ENCODE assay signal across 8 cellular contexts in the genomic region with DNA sequence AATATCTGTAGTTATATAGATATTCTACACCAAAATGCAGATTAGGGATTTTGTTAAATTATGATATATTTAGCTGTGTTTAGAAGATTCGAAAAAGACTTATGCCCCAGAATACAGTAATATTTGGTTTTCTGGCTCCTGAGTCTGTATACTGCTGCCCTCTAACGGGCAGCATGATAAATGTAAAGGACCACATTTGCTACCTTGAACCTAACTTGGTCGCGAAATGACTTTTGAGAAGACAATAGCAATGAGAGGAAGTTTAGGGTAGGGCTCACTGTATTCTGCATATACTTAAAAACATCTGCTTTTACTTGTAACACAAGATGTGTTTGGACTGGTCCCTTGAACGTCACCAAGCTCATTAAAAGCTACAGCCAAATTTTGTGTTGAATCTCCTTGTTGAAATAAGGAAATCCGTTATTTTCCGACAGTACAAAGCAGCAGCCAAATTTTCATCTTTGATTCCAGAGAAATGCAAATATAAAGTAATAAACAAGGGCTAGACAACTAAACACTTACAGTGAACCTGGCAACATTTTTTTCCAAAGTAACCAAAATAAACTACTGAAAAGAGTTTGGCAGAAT.
DNase-seq lines count a peak whose midpoint lies in the region; ATAC-seq and TF ChIP-seq lines count a peak whose summit lies in the region.

No MANE protein-coding gene starts in this region.

- H3K9me3 Mint-ChIP-seq in endodermal cell, result no peaks in the 10 kb centered on the region
- no peaks in the 10 kb centered on the region for H3K9me3 Mint-ChIP-seq in mesothelial cell of epicardium

- no peak overlapping the region for H3K4me3 ChIP-seq in RWPE2 (ENCODE audit: severe bottlenecking)
- no peak overlapping the region for H3K4me3 ChIP-seq in endodermal cell (ENCODE audit: low read length)

- H3K27ac Mint-ChIP-seq in endodermal cell, result no peak overlapping the region
- H3K27ac Mint-ChIP-seq in mesothelial cell of epicardium, result no peak overlapping the region

- DNase-seq in Right ventricle myocardium inferior (ENCODE audit: missing footprints) (no peak), cardiac septum (ENCODE audit: low spot score) (no peak), HT-29 (ENCODE audit: low spot score) (peak; percentile 77), RWPE2 (ENCODE audit: low spot score) (no peak), endodermal cell (no peak), mesothelial cell of epicardium (ENCODE audit: low spot score in 2 of 2, unreplicated experiment in 2 of 2) (no peak)
- DNase-seq in stimulated activated CD8-positive, alpha-beta memory T cell treated with anti-CD3 and anti-CD28 coated beads, Interleukin-4, amount 100 ng/mL, for 48 hours, result no peak
- DNase-seq in activated effector memory CD4-positive, alpha-beta T cell treated with anti-CD3 and anti-CD28 coated beads, Interleukin-2, amount 50 U/mL, for 16 hours, result no peak

- H3K4me1 ChIP-seq in RWPE2 (ENCODE audit: insufficient read depth, poor library complexity, severe bottlenecking), result no peaks in the 10 kb centered on the region
- no peaks in the 10 kb centered on the region for H3K4me1 ChIP-seq in endodermal cell (ENCODE audit: control insufficient read depth, insufficient read depth, low read length)

- intact Hi-C loops in Right ventricle myocardium inferior (cut with DNase I), result loop anchor here (1.0 to 10.0 kb wide), 6 partner anchors 108 to 769 kb away; partner anchors contain the start of gene ADM
- intact Hi-C loops in cardiac septum (cut with DNase I), result loop anchor here (1.0 to 10.0 kb wide), 4 partner anchors 108 to 349 kb away; no protein-coding TSS in a partner anchor

- H3K4me3 Mint-ChIP-seq in endodermal cell, result no peak overlapping the region
- H3K4me3 Mint-ChIP-seq in mesothelial cell of epicardium, result no peak overlapping the region

- TF ChIP-seq CTCF in RWPE2 (IDR thresholded peaks at IDR 0.05; ENCODE audit: poor library complexity, severe bottlenecking) (peak; percentile 87), endodermal cell (conservative IDR thresholded peaks at IDR 0.05) (peak; percentile 92), mesothelial cell of epicardium (IDR thresholded peaks at IDR 0.05; ENCODE audit: unreplicated experiment) (peak; percentile 45)

- no peak overlapping the region for H3K9ac ChIP-seq in endodermal cell (ENCODE audit: extremely low read depth, low read length, poor library complexity, severe bottlenecking)

- H3K9me3 ChIP-seq in RWPE2 (ENCODE audit: severe bottlenecking) (no peaks in the 10 kb centered on the region), endodermal cell (ENCODE audit: control insufficient read depth, low read length) (no peaks in the 10 kb centered on the region)

- WGBS in endodermal cell (ENCODE audit: insufficient coverage in 1 of 2, insufficient read length in 1 of 2), 2 experiments, result 20 to 45% methylated on average over 5 to 7 of the region's 7 CpGs

- no peaks in the 10 kb centered on the region for H3K27me3 ChIP-seq in RWPE2 (ENCODE audit: insufficient read depth, poor library complexity, severe bottlenecking)
- no peaks in the 10 kb centered on the region for H3K27me3 ChIP-seq in endodermal cell (ENCODE audit: control insufficient read depth, insufficient read depth, low read length, poor library complexity, severe bottlenecking)

- H3K4me1 Mint-ChIP-seq in endodermal cell, result peaks cover 10% of the 10 kb centered on the region
- no peaks in the 10 kb centered on the region for H3K4me1 Mint-ChIP-seq in mesothelial cell of epicardium

- H3K36me3 ChIP-seq in RWPE2 (ENCODE audit: low read depth), result no peaks in the 10 kb centered on the region; the same call in 1 of the 2 replicates
- peaks cover 3% of the 10 kb centered on the region for H3K36me3 ChIP-seq in endodermal cell (ENCODE audit: control insufficient read depth, insufficient read depth, low read length)

- H3K27ac ChIP-seq in RWPE2 (ENCODE audit: poor library complexity, severe bottlenecking) (no peak overlapping the region), endodermal cell (ENCODE audit: low read depth, low read length) (no peak overlapping the region)

- H3K27me3 Mint-ChIP-seq in endodermal cell (ENCODE audit: insufficient read depth), result no peaks in the 10 kb centered on the region
- no peaks in the 10 kb centered on the region for H3K27me3 Mint-ChIP-seq in mesothelial cell of epicardium (ENCODE audit: low read depth)

- H3K36me3 Mint-ChIP-seq in endodermal cell (ENCODE audit: low read depth), result peaks cover 4% of the 10 kb centered on the region
- H3K36me3 Mint-ChIP-seq in mesothelial cell of epicardium, result no peaks in the 10 kb centered on the region

- ATAC-seq in Right ventricle myocardium inferior, result peak; percentile 80
- ATAC-seq in RWPE2 (ENCODE audit: low read depth), result 0 out of 3 replicates have a peak, but pooled peaks have one; percentile 31
